ENCODE assay signal across 8 cellular contexts in the genomic region with DNA sequence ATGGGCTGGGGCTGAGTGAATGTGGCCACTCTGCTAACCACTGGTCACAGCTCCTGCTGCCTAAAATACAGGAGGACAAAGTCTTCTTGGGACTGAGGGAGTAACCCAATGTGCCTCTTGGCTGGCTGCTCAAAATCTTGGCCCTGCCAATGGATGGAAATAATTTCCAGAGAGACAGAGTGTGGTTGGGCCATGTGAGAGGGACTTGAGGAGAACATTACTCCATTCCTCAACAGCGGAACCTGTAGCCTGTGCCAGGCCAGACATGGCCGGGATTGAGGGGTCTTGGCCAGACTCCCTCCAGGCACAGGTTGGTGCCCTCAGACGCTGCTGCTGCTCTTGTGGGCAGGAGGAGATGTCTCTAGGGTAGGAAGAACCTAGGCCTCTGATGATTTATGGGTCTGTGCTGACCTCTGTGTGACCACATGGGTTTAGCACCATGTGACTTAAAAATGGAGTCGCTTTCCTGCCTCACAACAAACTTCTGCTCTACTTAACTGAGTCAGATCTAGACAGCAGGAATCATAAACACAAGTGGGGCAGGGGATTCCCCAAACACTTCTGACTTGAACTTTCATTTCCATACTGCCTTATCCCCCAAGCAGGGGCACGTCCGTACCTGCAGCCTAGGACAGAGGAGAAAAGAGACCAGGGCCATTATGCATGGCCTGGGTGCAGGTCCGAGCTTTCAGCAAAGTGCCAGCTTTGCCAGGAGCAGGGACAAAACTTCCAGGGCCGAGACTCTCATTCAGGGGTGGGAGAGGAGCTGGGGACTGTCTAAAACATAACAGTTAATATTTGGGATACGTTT.
DNase-seq lines count a peak whose midpoint lies in the region; ATAC-seq and TF ChIP-seq lines count a peak whose summit lies in the region.

No MANE protein-coding gene starts in this region.

- H3K36me3 ChIP-seq in GM06990 (ENCODE audit: control insufficient read depth, insufficient read depth, low read length), result no peaks in the 10 kb centered on the region
- H3K36me3 ChIP-seq in effector memory CD4-positive, alpha-beta T cell (ENCODE audit: control insufficient read depth, insufficient read depth, low read length), result no peaks in the 10 kb centered on the region

- no peaks in the 10 kb centered on the region for H3K9me3 ChIP-seq in effector memory CD4-positive, alpha-beta T cell (ENCODE audit: control insufficient read depth, low read length)

- peak overlapping the region; percentile 24; the same call in 1 of the 2 replicates for H3K4me3 ChIP-seq in GM06990 (replicated peaks; ENCODE audit: low read depth, low read length)
- H3K4me3 ChIP-seq in effector memory CD4-positive, alpha-beta T cell (ENCODE audit: insufficient read depth, low read depth, low read length, poor library complexity, severe bottlenecking), result no peak overlapping the region

- peak; percentile 71 for ATAC-seq in GM21528 (IDR thresholded peaks at IDR 0.05; ENCODE audit: low FRiP score, unreplicated experiment)

- peaks cover 28% of the 10 kb centered on the region for H3K4me1 ChIP-seq in effector memory CD4-positive, alpha-beta T cell (ENCODE audit: control insufficient read depth, insufficient read depth, low read length, poor library complexity, severe bottlenecking)

- H3K27me3 ChIP-seq in GM06990 (replicated peaks; ENCODE audit: control insufficient read depth, insufficient read depth, low read length), result no peaks in the 10 kb centered on the region
- H3K27me3 ChIP-seq in effector memory CD4-positive, alpha-beta T cell (replicated peaks; ENCODE audit: control insufficient read depth, insufficient read depth, low read length, poor library complexity, severe bottlenecking), result no peaks in the 10 kb centered on the region

- peak overlapping the region; percentile 69 for H3K27ac ChIP-seq in effector memory CD4-positive, alpha-beta T cell (ENCODE audit: insufficient read depth, low read length, poor library complexity, severe bottlenecking)

- DNase-seq in GM06990 (ENCODE audit: extremely low read depth, insufficient read length) (peak; percentile 65), MV-4-11 (lab: John Stamatoyannopoulos, UW) (peak; percentile 68), Kasumi-1 (lab: John Stamatoyannopoulos, UW) (no peak), NCI-H1092 treated with DMSO at 0.1 percent for 48 hours (lab: John Stamatoyannopoulos, UW) (no peak), epidermal melanocyte (ENCODE audit: insufficient read length, low spot score) (no peak)
- DNase-seq in effector memory CD4-positive, alpha-beta T cell, result peak; percentile 14 to 25 (median 15)
- peak in 2 of 3 donors; percentile 37 to 51 for DNase-seq in stimulated activated CD4-positive, alpha-beta T cell treated with anti-CD3 and anti-CD28 coated beads, Interleukin-12 subunit alpha, Interleukin-12 subunit beta, amount 100 ng/mL, for 48 hours (ENCODE audit: low read depth in 2 of 3, low spot score in 1 of 3)

- no peak for TF ChIP-seq CTCF in GM06990 (IDR thresholded peaks at IDR 0.05; ENCODE audit: insufficient read depth, low read length, poor library complexity, severe bottlenecking)

Comparison
In these comparisons a context has a peak if more than half of its experiments do, and no peak if none do; other contexts are left out.
1. DNase-seq: peak in GM06990 (single experiment), MV-4-11 (single experiment), effector memory CD4-positive, alpha-beta T cell (3 of 3) and stimulated activated CD4-positive, alpha-beta T cell treated with anti-CD3 and anti-CD28 coated beads, Interleukin-12 subunit alpha, Interleukin-12 subunit beta, amount 100 ng/mL, for 48 hours (2 of 3); none in Kasumi-1 (0 of 2), NCI-H1092 treated with DMSO at 0.1 percent for 48 hours (single experiment) and epidermal melanocyte (single experiment).